Comparison of ENCODE assay signal across 8 cellular contexts in genomic region chr3:42117175-42118008, GRCh38. TPM values are rescaled to one million over a fixed set of nuclear protein-coding genes. Genes with fewer than 3 reads are reported as not detected.
DNase-seq lines count a peak whose midpoint lies in the region; ATAC-seq, FAIRE-seq and TF ChIP-seq lines count a peak whose summit lies in the region.

No MANE protein-coding gene starts in this region.

- H3K36me3 Mint-ChIP-seq in CD4-positive, alpha-beta T cell (ENCODE audit: low read depth), result no peaks in the 10 kb centered on the region
- no peaks in the 10 kb centered on the region for H3K36me3 Mint-ChIP-seq in chondrocyte (ENCODE audit: low read depth)

- no peaks in the 10 kb centered on the region for H3K9me3 Mint-ChIP-seq in CD4-positive, alpha-beta T cell
- H3K9me3 Mint-ChIP-seq in chondrocyte (ENCODE audit: low read depth), result no peaks in the 10 kb centered on the region

- TF ChIP-seq CTCF in CD4-positive, alpha-beta T cell (IDR thresholded peaks at IDR 0.05), result peak; percentile 50
- TF ChIP-seq CTCF in LNCaP clone FGC (IDR thresholded peaks at IDR 0.05; ENCODE audit: control insufficient read depth, extremely low read depth, insufficient read depth) (peak; percentile 72), chondrocyte (IDR thresholded peaks at IDR 0.05) (peak; percentile 81)

- intact Hi-C loops in CD4-positive, alpha-beta T cell (cut with DNase I, micrococcal nuclease), result loop anchor here (1.0 to 5.0 kb wide), 4 partner anchors 73 to 325 kb away; no protein-coding TSS in a partner anchor

- no peak for TF ChIP-seq POLR2A in GM12891 (IDR thresholded peaks at IDR 0.05; ENCODE audit: low read depth, low read length)

- DNase-seq in CD4-positive, alpha-beta T cell, result peak in 1 of 10 experiments; percentile 19
- DNase-seq in LNCaP clone FGC (ENCODE audit: low read depth), result no peak
- DNase-seq in chondrocyte (ENCODE audit: low spot score), result no peak
- peak; percentile 40 to 51 for DNase-seq in lung microvascular endothelial cell (ENCODE audit: low read depth in 2 of 2)
- DNase-seq in GOT3 (lab: John Stamatoyannopoulos, UW), result no peak
- DNase-seq in GM12891 (ENCODE audit: insufficient read length, low spot score), result no peak

- H3K4me1 Mint-ChIP-seq in CD4-positive, alpha-beta T cell (ENCODE audit: low read depth), result peaks cover 6% of the 10 kb centered on the region
- H3K4me1 Mint-ChIP-seq in chondrocyte (ENCODE audit: low read depth), result peaks cover 54% of the 10 kb centered on the region

- H3K27me3 ChIP-seq in CD4-positive, alpha-beta T cell (ENCODE audit: control insufficient read depth, insufficient read depth, low read length), result no peaks in the 10 kb centered on the region

- H3K27me3 Mint-ChIP-seq in CD4-positive, alpha-beta T cell, result no peaks in the 10 kb centered on the region
- H3K27me3 Mint-ChIP-seq in chondrocyte (ENCODE audit: low read depth), result no peaks in the 10 kb centered on the region

- no peak for ATAC-seq in CD4-positive, alpha-beta T cell (ENCODE audit: poor library complexity)
- ATAC-seq in HG03280 (IDR thresholded peaks at IDR 0.05; ENCODE audit: unreplicated experiment) (no peak), HG03378 (IDR thresholded peaks at IDR 0.05; ENCODE audit: unreplicated experiment) (no peak)

- no peak for FAIRE-seq in GM12891 (lab: Jason Lieb, UNC)

- POLR2A ChIA-PET in CD4-positive, alpha-beta T cell (lab: Charles Lee), result no interaction called here

- H3K27ac ChIP-seq in CD4-positive, alpha-beta T cell (ENCODE audit: low read depth, low read length), result no peak overlapping the region

- no peaks in the 10 kb centered on the region for H3K9me3 ChIP-seq in CD4-positive, alpha-beta T cell (ENCODE audit: control insufficient read depth, low read length)

- H3K27ac Mint-ChIP-seq in CD4-positive, alpha-beta T cell, result no peak overlapping the region
- peak overlapping the region; percentile 93 for H3K27ac Mint-ChIP-seq in chondrocyte (ENCODE audit: unreplicated experiment)

- CTCF ChIA-PET in CD4-positive, alpha-beta T cell (lab: Charles Lee), result no interaction called here

- no peak overlapping the region for H3K4me3 ChIP-seq in LNCaP clone FGC (ENCODE audit: low read depth, low read length)

- H3K4me3 Mint-ChIP-seq in CD4-positive, alpha-beta T cell, result no peak overlapping the region
- H3K4me3 Mint-ChIP-seq in chondrocyte (ENCODE audit: unreplicated experiment), result peak overlapping the region; percentile 61

TF ChIP-seq in GM12891, 5 proteins besides CTCF, POLR2A, EP300 and RAD21:
- TF ChIP-seq SPI1 (IDR thresholded peaks at IDR 0.05; ENCODE audit: low read depth, low read length) (no peak), TAF1 (IDR thresholded peaks at IDR 0.05; ENCODE audit: low read depth, low read length) (no peak), PAX5 (IDR thresholded peaks at IDR 0.05; ENCODE audit: insufficient read depth, low read length, severe bottlenecking) (no peak), POLR2AphosphoS5 (IDR thresholded peaks at IDR 0.05; ENCODE audit: low read depth, low read length) (no peak), POU2F2 (IDR thresholded peaks at IDR 0.05; ENCODE audit: low read depth, low read length) (no peak)

RNA-seq across cellular contexts. Expression of gene TRAK1, which starts 26.2 kb away (rescaled TPM):
- 10 to 100 TPM; 16.0 to 16.7 TPM for total RNA-seq in CD4-positive, alpha-beta T cell
- total RNA-seq in chondrocyte (38.1 to 53.7 TPM (median 51.2 TPM) in 3 replicates), lung microvascular endothelial cell (21.2 and 32.0 TPM in 2 replicates)
- polyA plus RNA-seq in GM12891 (2012; ENCODE audit: low read depth, missing spikeins), result 19.6 TPM

Comparison
In these comparisons a context has a peak if more than half of its experiments do, and no peak if none do; other contexts are left out.
1. DNase-seq: peak in lung microvascular endothelial cell (2 of 2); none in LNCaP clone FGC (single experiment), chondrocyte (single experiment), GOT3 (single experiment) and GM12891 (single experiment).
2. Peak in every context shown above with its lines, with median percentiles within 50 percentile points of each other: CTCF ChIP-seq.